ENCODE assay signal across 7 cellular contexts in genomic region chr15:84531709-84532367, GRCh38.
A peak's percentile ranks its signal among the peaks of the same experiment; 100 is the strongest.
DNase-seq lines count a peak whose midpoint lies in the region; ATAC-seq and TF ChIP-seq lines count a peak whose summit lies in the region.
"Not testable (repeated sequence)": the region's sequence is repeated elsewhere in the genome, so short reads cannot be mapped to it uniquely, and the experiment has no call there.

No MANE protein-coding gene starts in this region.

- peaks cover 20% of the 10 kb centered on the region for H3K4me1 Mint-ChIP-seq in Calu3 (ENCODE audit: low read depth, unreplicated experiment)
- peaks cover 29% of the 10 kb centered on the region for H3K4me1 Mint-ChIP-seq in HFFc6 (ENCODE audit: low read depth)
- peaks cover 14% of the 10 kb centered on the region for H3K4me1 Mint-ChIP-seq in chondrocyte (ENCODE audit: low read depth)

- peak overlapping the region; percentile 27 for H3K27ac Mint-ChIP-seq in Calu3 (ENCODE audit: unreplicated experiment)
- H3K27ac Mint-ChIP-seq in HFFc6 = peak overlapping the region; percentile 67
- H3K27ac Mint-ChIP-seq in chondrocyte (ENCODE audit: unreplicated experiment) = peak overlapping the region; percentile 83

- CTCF ChIA-PET in Calu3 (lab: Charles Lee) = not testable (repeated sequence)

- intact Hi-C loops in Calu3 (cut with micrococcal nuclease; ENCODE audit: unreplicated experiment) = not testable (repeated sequence)

- H3K9me3 Mint-ChIP-seq in Calu3 (ENCODE audit: low read depth, unreplicated experiment); HFFc6; chondrocyte (ENCODE audit: low read depth): not testable (repeated sequence)

- H3K27me3 Mint-ChIP-seq in Calu3 (ENCODE audit: unreplicated experiment); HFFc6 (ENCODE audit: insufficient read depth); chondrocyte (ENCODE audit: low read depth): not testable (repeated sequence)

- not testable (repeated sequence) for TF ChIP-seq CTCF in Calu3 (IDR thresholded peaks at IDR 0.05; ENCODE audit: unreplicated experiment); chondrocyte (IDR thresholded peaks at IDR 0.05); fibroblast of the aortic adventitia (IDR thresholded peaks at IDR 0.05; ENCODE audit: insufficient read depth, low read length)
- TF ChIP-seq CTCF in HFFc6 (IDR thresholded peaks at IDR 0.05) = peak; percentile 38; the same call in 1 of the 2 replicates

- not testable (repeated sequence) for H3K4me3 ChIP-seq in fibroblast of the aortic adventitia (ENCODE audit: low read depth, low read length)

- BruUV-seq in Calu3 (replicated peaks; lab: Mats Ljungman, UMichigan) = not testable (repeated sequence)

- not testable (repeated sequence) for H3K4me3 Mint-ChIP-seq in Calu3 (ENCODE audit: low read depth, unreplicated experiment); HFFc6; chondrocyte (ENCODE audit: unreplicated experiment)

- DNase-seq in Calu3 (peak; percentile 11), HFFc6 (peak; percentile 80), SW480 (ENCODE audit: low spot score) (peak; percentile 12), fibroblast of the aortic adventitia (ENCODE audit: low read depth) (peak; percentile 19), renal cortical epithelial cell (ENCODE audit: low read depth) (peak; percentile 97)
- not testable (repeated sequence) for DNase-seq in chondrocyte (ENCODE audit: low spot score); left lobe of liver (ENCODE audit: low spot score)

- not testable (repeated sequence) for H3K36me3 Mint-ChIP-seq in Calu3 (ENCODE audit: insufficient read depth, unreplicated experiment); HFFc6 (ENCODE audit: low read depth); chondrocyte (ENCODE audit: low read depth)

- peak; percentile 87 for ATAC-seq in left lobe of liver

Comparison
In these comparisons a context has a peak if more than half of its experiments do, and no peak if none do; other contexts are left out.
1. H3K27ac Mint-ChIP-seq: peak in every context shown above with its lines; median percentile 83 in chondrocyte; 67 in HFFc6; 27 in Calu3.